1 cellular context compared by ENCODE assay signal in genomic region chr6:156652231-156652750, GRCh38.
A peak's percentile ranks its signal among the peaks of the same experiment; 100 is the strongest.
TF ChIP-seq lines count a peak whose summit lies in the region.

No MANE protein-coding gene starts in this region.

TF ChIP-seq in GM12878, 131 proteins besides CTCF, POLR2A, EP300 and RAD21 (continued from another document):
- no peak for TF ChIP-seq ZBTB40 (IDR thresholded peaks at IDR 0.05; ENCODE audit: borderline replicate concordance)
- peak; percentile 39; the same call in 1 of the 2 replicates for TF ChIP-seq MTA2 (IDR thresholded peaks at IDR 0.05; ENCODE audit: low read depth)
- TF ChIP-seq TBL1XR1 (IDR thresholded peaks at IDR 0.05; ENCODE audit: low read depth, low read length) = no peak
- no peak for TF ChIP-seq BHLHE40 (IDR thresholded peaks at IDR 0.05; ENCODE audit: borderline replicate concordance in 1 of 2, low read depth in 2 of 2, low read length in 1 of 2)
- no peak for TF ChIP-seq ZSCAN29 (IDR thresholded peaks at IDR 0.05)
- no peak for TF ChIP-seq SKIL (IDR thresholded peaks at IDR 0.05; ENCODE audit: low read depth, poor library complexity, severe bottlenecking)
TF ChIP-seq in GM12878: peak in this region for 31.
